ENCODE assay signal across 2 cellular contexts in genomic region chr16:88723911-88724310, GRCh38.
A peak's percentile ranks its signal among the peaks of the same experiment; 100 is the strongest.
TF ChIP-seq lines count a peak whose summit lies in the region.

No MANE protein-coding gene starts in this region.

TF ChIP-seq in HCT116, 20 proteins besides CTCF, POLR2A, EP300 and RAD21:
- no peak for TF ChIP-seq JUND (IDR thresholded peaks at IDR 0.05)
- TF ChIP-seq EGR1 (IDR thresholded peaks at IDR 0.05; ENCODE audit: low read depth) = no peak
- no peak for TF ChIP-seq CEBPB (IDR thresholded peaks at IDR 0.05; ENCODE audit: low read depth)
- TF ChIP-seq EZH2phosphoT487 (IDR thresholded peaks at IDR 0.05; ENCODE audit: borderline replicate concordance) = no peak
- TF ChIP-seq EZH2 (IDR thresholded peaks at IDR 0.05) = no peak
- TF ChIP-seq REST (IDR thresholded peaks at IDR 0.05; ENCODE audit: low read depth) = no peak
- TF ChIP-seq TCF7L2 (IDR thresholded peaks at IDR 0.05; ENCODE audit: borderline replicate concordance, extremely low read depth, insufficient read depth, insufficient read length) = no peak
- no peak for TF ChIP-seq SRF (IDR thresholded peaks at IDR 0.05; ENCODE audit: low read depth)
- no peak for TF ChIP-seq ZNF274 (IDR thresholded peaks at IDR 0.05; ENCODE audit: low read depth, low read length)
- TF ChIP-seq CBX3 (IDR thresholded peaks at IDR 0.05; ENCODE audit: low read depth) = no peak
- no peak for TF ChIP-seq ATF3 (IDR thresholded peaks at IDR 0.05)

TF ChIP-seq in K562, 482 proteins besides CTCF, POLR2A, EP300 and RAD21:
- TF ChIP-seq POLR2G (IDR thresholded peaks at IDR 0.05; ENCODE audit: low read depth, low read length) (peak; percentile 49; the same call in 1 of the 2 replicates), ZBTB49 (CRISPR knock-in tag; IDR thresholded peaks at IDR 0.05; ENCODE audit: borderline replicate concordance) (no peak)
